19 cellular contexts compared by ENCODE assay signal in genomic region chrX:115591420-115591819, GRCh38. TPM values are rescaled to one million over a fixed set of nuclear protein-coding genes. Genes with fewer than 3 reads are reported as not detected.
A peak's percentile ranks its signal among the peaks of the same experiment; 100 is the strongest.
DNase-seq lines count a peak whose midpoint lies in the region; FAIRE-seq and TF ChIP-seq lines count a peak whose summit lies in the region.
"Had no signal": no experiment of that assay in that cellular context is flagged by ENCODE, and none has a peak within 500 bp of the region (broad histone marks: within the 10 kb centered on the region; RNA-seq: fewer than 3 reads in every experiment).

No MANE protein-coding gene starts in this region.

- DNase-seq in MCF 10A (ENCODE audit: unreplicated experiment) (no peak), breast epithelium (ENCODE audit: low spot score in 2 of 2) (no peak), brain microvascular endothelial cell (no peak), kidney (no peak), tibial artery (no peak), cortex of kidney (lab: John Stamatoyannopoulos, UW) (no peak), colonic mucosa (no peak), ecto neural progenitor cell (ENCODE audit: low spot score) (no peak)
- DNase-seq: activated CD4-positive, alpha-beta T cell treated with anti-CD3 and anti-CD28 coated beads for 1 hour; DMS79; foreskin melanocyte; GOT3; IMR-90; MM.1S; ovary; stimulated activated CD4-positive, alpha-beta T cell treated with anti-CD3 and anti-CD28 coated beads, Interleukin-4, amount 100 ng/mL, for 1 hour had no signal

- H3K27me3 Mint-ChIP-seq in MCF 10A (ENCODE audit: insufficient read depth, unreplicated experiment) = peaks cover 77% of the 10 kb centered on the region
- H3K27me3 Mint-ChIP-seq: central memory CD8-positive, alpha-beta T cell had no signal

- no peaks in the 10 kb centered on the region for H3K4me1 ChIP-seq in breast epithelium
- H3K4me1 ChIP-seq in kidney (ENCODE audit: control insufficient read depth in 1 of 2, insufficient read depth in 1 of 2, low read depth in 1 of 2, low read length in 2 of 2) = peaks cover 4 to 5% of the 10 kb centered on the region in 2 donors
- H3K4me1 ChIP-seq in tibial artery = peaks cover 0 to 71% (median 9%) of the 10 kb centered on the region in 4 donors
- no peaks in the 10 kb centered on the region for H3K4me1 ChIP-seq in colonic mucosa

- BruUV-seq in MCF 10A (replicated peaks; lab: Mats Ljungman, UMichigan) = no TSS peak

- H3K9me3 Mint-ChIP-seq in MCF 10A (ENCODE audit: unreplicated experiment) = no peaks in the 10 kb centered on the region
- H3K9me3 Mint-ChIP-seq: activated T-helper 2 cell treated with anti-CD3 and anti-CD28 coated beads, Interferon-gamma antibody, Interleukin-2, Interleukin-4, amounts not matched to agents 10 μg/mL and 5 μg/mL and 100 μg/mL, durations not matched to agents 14 hours and 24 hours and 36 hours; central memory CD8-positive, alpha-beta T cell had no signal

- H3K4me3 Mint-ChIP-seq in MCF 10A (ENCODE audit: unreplicated experiment) = peak overlapping the region; percentile 19
- H3K4me3 Mint-ChIP-seq: central memory CD8-positive, alpha-beta T cell had no signal

- peaks cover 0 to 56% of the 10 kb centered on the region in 2 donors for H3K27me3 ChIP-seq in breast epithelium
- H3K27me3 ChIP-seq in brain microvascular endothelial cell (replicated peaks) = no peaks in the 10 kb centered on the region
- H3K27me3 ChIP-seq in tibial artery = no peaks in the 10 kb centered on the region
- peaks cover 7% of the 10 kb centered on the region for H3K27me3 ChIP-seq in colonic mucosa
- H3K27me3 ChIP-seq: ovary had no signal

- no peak overlapping the region for H3K4me3 ChIP-seq in breast epithelium
- H3K4me3 ChIP-seq in brain microvascular endothelial cell (ENCODE audit: low read depth, low read length) = no peak overlapping the region
- no peak overlapping the region for H3K4me3 ChIP-seq in kidney (ENCODE audit: low read length in 2 of 2)
- H3K4me3 ChIP-seq in tibial artery = peak overlapping the region in 1 of 2 donors; percentile 4
- no peak overlapping the region for H3K4me3 ChIP-seq in colonic mucosa
- H3K4me3 ChIP-seq: ovary had no signal

- H3K27ac ChIP-seq in breast epithelium (peak overlapping the region in 1 of 2 donors; percentile 15), brain microvascular endothelial cell (peak overlapping the region; percentile 76), kidney (ENCODE audit: low read depth in 2 of 2, low read length in 2 of 2) (peak overlapping the region; percentile 23 to 40), tibial artery (peak overlapping the region; percentile 78 to 79), colonic mucosa (no peak overlapping the region)
- H3K27ac ChIP-seq: 22Rv1, ovary had no signal

- intact Hi-C loops in MCF 10A (cut with micrococcal nuclease) (no loop called here), breast epithelium (cut with DNase I; ENCODE audit: low total_unique reads) (no loop called here), kidney (cut with DNase I) (no loop called here), tibial artery (cut with DNase I; ENCODE audit: low total_unique reads) (no loop called here), colonic mucosa (cut with DNase I) (no loop called here)

- in situ Hi-C loops in brain microvascular endothelial cell (cut with HindIII; ENCODE audit: low pct_ligation_motif_present, low sequenced_read_pairs) = no loop called here

- no peak for FAIRE-seq in kidney (lab: Jason Lieb, UNC)

- H3K9me3 ChIP-seq in breast epithelium (no peaks in the 10 kb centered on the region), kidney (ENCODE audit: control insufficient read depth in 1 of 2, low read length in 2 of 2) (no peaks in the 10 kb centered on the region), tibial artery (no peaks in the 10 kb centered on the region), colonic mucosa (no peaks in the 10 kb centered on the region)
- H3K9me3 ChIP-seq: ovary had no signal

- CTCF ChIA-PET in MCF 10A (lab: Yijun Ruan, JAX) = interaction anchor here (0.9 kb wide), 1 partner anchor 19 kb away, joined by 4 read pairs; no protein-coding TSS in a partner anchor

- H3K36me3 ChIP-seq in breast epithelium (no peaks in the 10 kb centered on the region), brain microvascular endothelial cell (replicated peaks) (peaks cover 4% of the 10 kb centered on the region), kidney (ENCODE audit: control insufficient read depth in 1 of 2, insufficient read depth in 2 of 2, low read length in 2 of 2) (no peaks in the 10 kb centered on the region), tibial artery (no peaks in the 10 kb centered on the region), colonic mucosa (no peaks in the 10 kb centered on the region)
- H3K36me3 ChIP-seq: ovary had no signal

- no peak for TF ChIP-seq POLR2A in breast epithelium (IDR thresholded peaks at IDR 0.05)

- peaks cover 8% of the 10 kb centered on the region for H3K36me3 Mint-ChIP-seq in MCF 10A (ENCODE audit: insufficient read depth, unreplicated experiment)

- POLR2A ChIA-PET in MCF 10A (lab: Yijun Ruan, JAX) = interaction anchor here (0.7 to 8.0 kb wide), 8 partner anchors 8 to 249 kb away, joined by 3 to 160 read pairs (median 8); partner anchors contain the start of gene PLS3

- peaks cover 12% of the 10 kb centered on the region for H3K4me1 Mint-ChIP-seq in MCF 10A (ENCODE audit: insufficient read depth, unreplicated experiment)
- H3K4me1 Mint-ChIP-seq: central memory CD8-positive, alpha-beta T cell had no signal

- H3K9ac ChIP-seq in kidney (ENCODE audit: low read length in 2 of 2) (no peak overlapping the region), colonic mucosa (ENCODE audit: low read depth in 2 of 2, low read length in 2 of 2) (no peak overlapping the region)

- TF ChIP-seq CTCF in MCF 10A (IDR thresholded peaks at IDR 0.05; ENCODE audit: unreplicated experiment) (no peak), breast epithelium (IDR thresholded peaks at IDR 0.05) (no peak), brain microvascular endothelial cell (IDR thresholded peaks at IDR 0.05; ENCODE audit: low read depth, low read length, missing control alignments) (no peak), kidney (IDR thresholded peaks at IDR 0.05; ENCODE audit: borderline replicate concordance, extremely low read depth, insufficient read depth) (no peak), tibial artery (IDR thresholded peaks at IDR 0.05) (no peak), colonic mucosa (IDR thresholded peaks at IDR 0.05) (no peak)

- peak overlapping the region; percentile 87 for H3K27ac Mint-ChIP-seq in MCF 10A (ENCODE audit: low read depth, unreplicated experiment)
- H3K27ac Mint-ChIP-seq: activated T-helper 2 cell treated with anti-CD3 and anti-CD28 coated beads, Interferon-gamma antibody, Interleukin-2, Interleukin-4, amounts not matched to agents 10 μg/mL and 5 μg/mL and 100 μg/mL, durations not matched to agents 14 hours and 24 hours and 36 hours had no signal

RNA-seq across cellular contexts. Expression of gene PLS3, which starts 30.4 kb away (rescaled TPM):
- total RNA-seq in MCF 10A (2022) (127 and 147 TPM in 2 replicates), breast epithelium (10 to 100 TPM; 64.6 to 79.5 (median 69.4) TPM), kidney (110 TPM), colonic mucosa (10 to 100 TPM; 23.8 to 33.0 TPM)
- polyA plus RNA-seq in kidney (ENCODE audit: insufficient read depth, low read depth, low replicate concordance) = 97.4 TPM
